In the genomic region with DNA sequence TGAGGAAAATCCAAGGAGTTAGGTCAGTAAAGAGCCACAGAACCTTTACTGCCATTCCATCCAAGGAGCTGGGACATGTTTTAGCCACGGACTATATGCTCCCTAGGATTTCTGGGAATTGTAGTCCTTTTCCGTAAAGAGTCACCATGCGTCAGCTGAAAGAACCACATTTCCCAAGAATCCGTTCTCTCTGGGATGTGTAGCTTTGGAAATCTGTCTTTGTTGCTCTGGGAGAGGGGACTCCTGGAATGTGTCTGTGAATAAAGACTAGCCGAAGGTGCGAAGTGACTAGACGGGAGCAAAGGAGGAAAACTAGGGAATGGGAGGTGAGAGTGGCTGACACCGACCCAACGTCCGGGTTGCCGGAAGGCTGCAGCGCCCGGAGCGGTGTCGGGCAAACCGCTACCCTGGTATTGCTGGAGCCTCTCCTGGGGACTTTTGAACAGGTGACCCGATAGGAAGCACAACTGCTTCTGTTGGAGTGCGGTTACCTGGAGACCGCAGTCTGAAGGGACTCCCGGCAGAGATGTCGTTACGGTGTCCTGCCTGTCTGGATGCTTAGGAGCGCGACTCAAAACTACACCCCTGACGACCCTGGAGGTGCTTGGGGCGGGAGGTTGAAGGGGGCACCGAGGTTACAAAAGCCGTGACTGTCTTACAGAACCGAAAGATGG, we compare ENCODE assay signal across 8 cellular contexts. TPM values are rescaled to one million over a fixed set of nuclear protein-coding genes. Genes with fewer than 3 reads are reported as not detected.
DNase-seq lines count a peak whose midpoint lies in the region; ATAC-seq and TF ChIP-seq lines count a peak whose summit lies in the region.

A gene with protein sequence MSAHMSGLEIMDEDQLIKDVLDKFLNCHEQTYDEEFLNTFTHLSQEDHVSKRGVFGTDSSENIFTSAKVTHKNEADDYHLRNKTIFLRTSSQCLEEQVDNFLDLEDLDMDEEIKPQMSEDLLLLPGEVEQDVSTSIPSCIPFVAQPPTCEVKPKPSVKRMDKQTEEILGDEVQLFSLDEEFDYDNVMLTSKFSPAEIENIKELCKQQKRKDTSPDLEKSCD (plus strand): TSS at position 187 of the 674 bp plus-strand sequence. CDS start 15,602 bp downstream, outside the sequence.

- peak within 1 kb of the TSS; percentile 94 for H3K4me2 ChIP-seq in osteoblast (ENCODE audit: insufficient read depth, low read length)

- intact Hi-C loops in ascending aorta (cut with DNase I) (loop anchor here (5.0 kb wide), 2 partner anchors 82 to 307 kb away; a partner anchor contains a TSS), left cardiac atrium (cut with DNase I) (no loop called here)

- peak within 1 kb of the TSS; percentile 74 for H3K4me3 ChIP-seq in LNCaP clone FGC (ENCODE audit: low read depth, low read length)
- peak within 1 kb of the TSS; percentile 87 to 88 for H3K4me3 ChIP-seq in ascending aorta
- H3K4me3 ChIP-seq in osteoblast (ENCODE audit: insufficient read depth, low read length) = peak within 1 kb of the TSS; percentile 96

- H3K4me1 ChIP-seq in ascending aorta (peaks cover 0 to 6% of the 10 kb centered on the region in 2 donors), osteoblast (ENCODE audit: insufficient read depth, low read length) (peaks cover 7% of the 10 kb centered on the region)

- no peaks in the 10 kb centered on the region for H4K20me1 ChIP-seq in osteoblast (ENCODE audit: insufficient read depth, low read length)

- peak within 1 kb of the TSS; percentile 99 for H2AFZ ChIP-seq in osteoblast (ENCODE audit: low read length)

- H3K27me3 ChIP-seq in ascending aorta (no peaks in the 10 kb centered on the region), osteoblast (ENCODE audit: insufficient read depth, low read length) (peaks cover 3% of the 10 kb centered on the region)

- H3K27ac ChIP-seq in ascending aorta (peak within 1 kb of the TSS; percentile 55 to 59), osteoblast (ENCODE audit: low read depth, low read length) (peak within 1 kb of the TSS; percentile 68)

- H3K79me2 ChIP-seq in osteoblast (ENCODE audit: insufficient read depth, low read length) = peaks cover 7% of the 10 kb centered on the region

- ATAC-seq in GM21786 (IDR thresholded peaks at IDR 0.05; ENCODE audit: unreplicated experiment) (peak; percentile 96), left cardiac atrium (peak; percentile 100)

- DNase-seq in DMS114 treated with DMSO at 0.1 percent for 48 hours (lab: John Stamatoyannopoulos, UW; ENCODE audit: unreplicated experiment) = peak; percentile 99
- peak; percentile 85 for DNase-seq in LNCaP clone FGC (ENCODE audit: low read depth)
- peak; percentile 68 for DNase-seq in RPMI8226
- DNase-seq in ascending aorta (ENCODE audit: low spot score in 2 of 2) = peak in 1 of 2 donors; percentile 79
- DNase-seq in left cardiac atrium = peak; percentile 24
- peak; percentile 90 for DNase-seq in osteoblast (ENCODE audit: insufficient read length, low spot score, missing footprints)
- no peak for DNase-seq in cortex of kidney (lab: John Stamatoyannopoulos, UW)

- H3K36me3 ChIP-seq in ascending aorta (no peaks in the 10 kb centered on the region), osteoblast (ENCODE audit: insufficient read depth, low read length) (no peaks in the 10 kb centered on the region)

- TF ChIP-seq CTCF in LNCaP clone FGC (IDR thresholded peaks at IDR 0.05; ENCODE audit: control insufficient read depth, extremely low read depth, insufficient read depth) = no peak
- no peak for TF ChIP-seq CTCF in ascending aorta (IDR thresholded peaks at IDR 0.05)
- TF ChIP-seq CTCF in osteoblast (IDR thresholded peaks at IDR 0.05; ENCODE audit: extremely low read depth, low read depth, low read length) = no peak

- H3K9me3 ChIP-seq in ascending aorta (no peaks in the 10 kb centered on the region), osteoblast (ENCODE audit: low read depth, low read length) (no peaks in the 10 kb centered on the region)

RNA-seq across cellular contexts. Expression of the gene that starts here (rescaled TPM):
- total RNA-seq in ascending aorta (7.1 TPM), left cardiac atrium (10 to 100 TPM; 31.9 to 35.2 TPM), osteoblast (32.1 and 33.7 TPM in 2 replicates)
